ENCODE assay signal across 1 cellular context in genomic region chr2:28477645-28478044, GRCh38.
TF ChIP-seq lines count a peak whose summit lies in the region.

No MANE protein-coding gene starts in this region.

TF ChIP-seq in A549, 52 proteins besides CTCF, POLR2A, EP300 and RAD21 (continued from another document):
- no peak for TF ChIP-seq USF2 (IDR thresholded peaks at IDR 0.05)
- TF ChIP-seq ZC3H11A (IDR thresholded peaks at IDR 0.05): no peak
- no peak for TF ChIP-seq ESRRA (IDR thresholded peaks at IDR 0.05; ENCODE audit: borderline replicate concordance, low read length)
- TF ChIP-seq CBX8 (IDR thresholded peaks at IDR 0.05): no peak
